ENCODE assay signal across 8 cellular contexts in genomic region chrX:103831342-103831802, GRCh38.
DNase-seq lines count a peak whose midpoint lies in the region; ATAC-seq, FAIRE-seq and TF ChIP-seq lines count a peak whose summit lies in the region.

No MANE protein-coding gene starts in this region.

- peak overlapping the region; percentile 50 for H3K4me3 ChIP-seq in fibroblast of mammary gland (ENCODE audit: control insufficient read depth, low read depth, low read length)

- no peak for TF ChIP-seq CTCF in fibroblast of mammary gland (conservative IDR thresholded peaks at IDR 0.05; ENCODE audit: control insufficient read depth, insufficient read depth, low read depth, low read length)

- FAIRE-seq in RCC 7860 (lab: Jason Lieb, UNC) = no peak

- DNase-seq in SIG-M5 treated with dmso at 0.1 percent for 504 hours (lab: John Stamatoyannopoulos, UW; ENCODE audit: unreplicated experiment) (peak; percentile 12), SIG-M5 (lab: John Stamatoyannopoulos, UW) (no peak), T-helper 22 cell (ENCODE audit: low read depth) (peak; percentile 12), fibroblast of mammary gland (ENCODE audit: low read depth) (no peak), pons (ENCODE audit: low spot score) (peak; percentile 64), RCC 7860 (ENCODE audit: low spot score) (no peak)

- peak; percentile 87 for ATAC-seq in HG02763 (IDR thresholded peaks at IDR 0.05; ENCODE audit: unreplicated experiment)
- ATAC-seq in HG03565 (IDR thresholded peaks at IDR 0.05; ENCODE audit: unreplicated experiment) = no peak

Comparison
In these comparisons a context has a peak if more than half of its experiments do, and no peak if none do; other contexts are left out.
1. DNase-seq: peak in SIG-M5 treated with dmso at 0.1 percent for 504 hours (single experiment), T-helper 22 cell (single experiment) and pons (single experiment); none in SIG-M5 (single experiment), fibroblast of mammary gland (single experiment) and RCC 7860 (single experiment).